Comparison of ENCODE assay signal across 10 cellular contexts in genomic region chr13:79402679-79403078, GRCh38. TPM values are rescaled to one million over a fixed set of nuclear protein-coding genes. Genes with fewer than 3 reads are reported as not detected.
DNase-seq lines count a peak whose midpoint lies in the region; ATAC-seq, FAIRE-seq and TF ChIP-seq lines count a peak whose summit lies in the region.
"Had no signal": no experiment of that assay in that cellular context is flagged by ENCODE, and none has a peak within 500 bp of the region (broad histone marks: within the 10 kb centered on the region; RNA-seq: fewer than 3 reads in every experiment).

No MANE protein-coding gene starts in this region.

- H4K20me1 ChIP-seq in BLaER1 treated with 17β-estradiol and CSF1 and Interleukin-3, amounts not matched to agents 10 nM and 100 nM = peaks cover 22 to 72% (median 62%) of the 10 kb centered on the region in 11 experiments; a peak in 21 of 22 replicates
- H4K20me1 ChIP-seq in astrocyte (ENCODE audit: insufficient read depth, low read length) = peaks cover 66% of the 10 kb centered on the region

- H3K27me3 ChIP-seq in BLaER1 treated with 17β-estradiol and CSF1 and Interleukin-3, amounts not matched to agents 10 nM and 100 nM = no peaks in the 10 kb centered on the region
- H3K27me3 ChIP-seq in HUES48 (ENCODE audit: control insufficient read depth, insufficient read depth, low read length) (no peaks in the 10 kb centered on the region), astrocyte (ENCODE audit: insufficient read depth, low read length) (no peaks in the 10 kb centered on the region), uterus (no peaks in the 10 kb centered on the region)
- H3K27me3 ChIP-seq: right atrium auricular region had no signal

- H3K27me3 Mint-ChIP-seq in astrocyte (ENCODE audit: low read depth, unreplicated experiment) = no peaks in the 10 kb centered on the region
- H3K27me3 Mint-ChIP-seq in naive B cell = no peaks in the 10 kb centered on the region

- peak overlapping the region; percentile 82 to 98 (median 90) for H3K4me2 ChIP-seq in BLaER1 treated with 17β-estradiol and CSF1 and Interleukin-3, amounts not matched to agents 10 nM and 100 nM
- H3K4me2 ChIP-seq in astrocyte (ENCODE audit: low read length) = peak overlapping the region; percentile 93

- peaks cover 0 to 10% (median under 1%) of the 10 kb centered on the region in 11 experiments; a peak in 9 of 22 replicates for H3K9me3 ChIP-seq in BLaER1 treated with 17β-estradiol and CSF1 and Interleukin-3, amounts not matched to agents 10 nM and 100 nM (replicated peaks in 1 of 11)
- H3K9me3 ChIP-seq in HUES48 (ENCODE audit: control insufficient read depth, insufficient read depth, low read length) = no peaks in the 10 kb centered on the region
- no peaks in the 10 kb centered on the region for H3K9me3 ChIP-seq in astrocyte (ENCODE audit: insufficient read depth, low read depth, low read length)
- no peaks in the 10 kb centered on the region for H3K9me3 ChIP-seq in uterus
- H3K9me3 ChIP-seq: right atrium auricular region had no signal

- TF ChIP-seq CTCF in astrocyte (IDR thresholded peaks at IDR 0.05; ENCODE audit: insufficient read depth, low read depth, low read length) (no peak), uterus (IDR thresholded peaks at IDR 0.05) (no peak)

- peak overlapping the region in 6 of 11 experiments; percentile 18 to 65 (median 37); a peak in 6 of 22 replicates for H3K27ac ChIP-seq in BLaER1 treated with 17β-estradiol and CSF1 and Interleukin-3, amounts not matched to agents 10 nM and 100 nM
- H3K27ac ChIP-seq in HUES48 (ENCODE audit: low read depth, low read length) = peak overlapping the region; percentile 7
- no peak overlapping the region for H3K27ac ChIP-seq in astrocyte (ENCODE audit: low read depth, low read length)
- H3K27ac ChIP-seq in uterus = peak overlapping the region in 1 of 2 donors; percentile 18

- H3K4me3 ChIP-seq in BLaER1 treated with 17β-estradiol and CSF1 and Interleukin-3, amounts not matched to agents 10 nM and 100 nM = peak overlapping the region in 5 of 10 experiments; percentile 0 to 85 (median 81); a peak in 6 of 20 replicates
- H3K4me3 ChIP-seq in HUES48 (ENCODE audit: low read depth, low read length) (peak overlapping the region; percentile 94), astrocyte (ENCODE audit: insufficient read depth, low read depth, low read length) (no peak overlapping the region), uterus (no peak overlapping the region)
- H3K4me3 ChIP-seq: right atrium auricular region had no signal

- no peaks in the 10 kb centered on the region for H3K9me3 Mint-ChIP-seq in astrocyte (ENCODE audit: unreplicated experiment)
- no peaks in the 10 kb centered on the region for H3K9me3 Mint-ChIP-seq in naive B cell

- peaks cover 9 to 49% (median 36%) of the 10 kb centered on the region in 11 experiments; a peak in 20 of 22 replicates for H3K36me3 ChIP-seq in BLaER1 treated with 17β-estradiol and CSF1 and Interleukin-3, amounts not matched to agents 10 nM and 100 nM
- H3K36me3 ChIP-seq in HUES48 (ENCODE audit: control insufficient read depth, insufficient read depth, low read length) = peaks cover 25% of the 10 kb centered on the region
- no peaks in the 10 kb centered on the region for H3K36me3 ChIP-seq in astrocyte (ENCODE audit: insufficient read depth, low read length)
- H3K36me3 ChIP-seq in uterus = no peaks in the 10 kb centered on the region
- H3K36me3 ChIP-seq: right atrium auricular region had no signal

- no peak for FAIRE-seq in astrocyte (lab: Jason Lieb, UNC)

- H3K4me1 Mint-ChIP-seq in astrocyte (ENCODE audit: low read depth, unreplicated experiment) = peaks cover 32% of the 10 kb centered on the region
- peaks cover 27 to 46% (median 36%) of the 10 kb centered on the region in 3 donors for H3K4me1 Mint-ChIP-seq in naive B cell

- peak overlapping the region; percentile 36 for H3K27ac Mint-ChIP-seq in astrocyte (ENCODE audit: unreplicated experiment)
- H3K27ac Mint-ChIP-seq in naive B cell = peak overlapping the region in 4 of 6 donors; percentile 1 to 96 (median 53)

- peaks cover 38 to 79% (median 44%) of the 10 kb centered on the region in 10 experiments for H3K4me1 ChIP-seq in BLaER1 treated with 17β-estradiol and CSF1 and Interleukin-3, amounts not matched to agents 10 nM and 100 nM
- H3K4me1 ChIP-seq in HUES48 (ENCODE audit: control insufficient read depth, insufficient read depth, low read length) (peaks cover 45% of the 10 kb centered on the region), astrocyte (ENCODE audit: insufficient read depth, low read length) (peaks cover 23% of the 10 kb centered on the region), uterus (no peaks in the 10 kb centered on the region)

- no peak overlapping the region for H2AFZ ChIP-seq in astrocyte (ENCODE audit: low read depth, low read length)

- ATAC-seq in naive B cell (ENCODE audit: low read depth in 2 of 2) = no peak

- intact Hi-C loops in uterus (cut with DNase I; ENCODE audit: low total_unique reads) = no loop called here

- peak overlapping the region; percentile 71 for H3K4me3 Mint-ChIP-seq in astrocyte (ENCODE audit: unreplicated experiment)
- H3K4me3 Mint-ChIP-seq in naive B cell = peak overlapping the region in 4 of 8 donors; percentile 52 to 68 (median 61)

- H3K79me2 ChIP-seq in astrocyte (ENCODE audit: insufficient read depth, low read length) = peaks cover 99% of the 10 kb centered on the region

- H3K36me3 Mint-ChIP-seq in astrocyte (ENCODE audit: low read depth, unreplicated experiment) = peaks cover 9% of the 10 kb centered on the region
- peaks cover 0 to 7% of the 10 kb centered on the region in 2 donors for H3K36me3 Mint-ChIP-seq in naive B cell

- H3K9ac ChIP-seq in BLaER1 treated with 17β-estradiol and CSF1 and Interleukin-3, amounts not matched to agents 10 nM and 100 nM = peak overlapping the region in 3 of 11 experiments; percentile 42 to 98 (median 97); a peak in 3 of 22 replicates
- no peak overlapping the region for H3K9ac ChIP-seq in HUES48 (ENCODE audit: low read depth, low read length)
- H3K9ac ChIP-seq in astrocyte (ENCODE audit: low read length) = no peak overlapping the region

- no peak for TF ChIP-seq POLR2A in uterus (IDR thresholded peaks at IDR 0.05)

- DNase-seq in astrocyte (ENCODE audit: low read depth) (no peak), naive B cell (no peak), COLO668 (lab: John Stamatoyannopoulos, UW; ENCODE audit: unreplicated experiment) (no peak), H4 (ENCODE audit: low spot score) (no peak), uterus (no peak), amniotic stem cell (lab: John Stamatoyannopoulos, UW) (no peak)
- DNase-seq: NCI-H524 had no signal

RNA-seq across cellular contexts. Expression of gene RBM26, which starts 3.4 kb away (rescaled TPM):
- 38.5 and 42.6 TPM in 2 replicates for total RNA-seq in astrocyte
- polyA plus RNA-seq in naive B cell (ENCODE audit: low read depth in 6 of 6) = 10 to 100 TPM; 15.1 to 28.8 (median 22.2) TPM
- total RNA-seq in H4 (2014; rRNA removed; shearing (Covaris generic)) = 13.0 and 15.9 TPM in 2 replicates
- 10 to 100 TPM; 33.8 to 83.8 (median 54.5) TPM for total RNA-seq in uterus
